In genomic region chr14:77457115-77457521, GRCh38 we compare ENCODE assay signal across 9 cellular contexts. TPM values are rescaled to one million over a fixed set of nuclear protein-coding genes. Genes with fewer than 3 reads are reported as not detected.
DNase-seq lines count a peak whose midpoint lies in the region; ATAC-seq and TF ChIP-seq lines count a peak whose summit lies in the region.
"Had no signal": no experiment of that assay in that cellular context is flagged by ENCODE, and none has a peak within 500 bp of the region (broad histone marks: within the 10 kb centered on the region; RNA-seq: fewer than 3 reads in every experiment).

No MANE protein-coding gene starts in this region.

- H3K27ac ChIP-seq in heart left ventricle: peak overlapping the region in 11 of 12 donors; percentile 68 to 97 (median 94)

- no peaks in the 10 kb centered on the region for H3K27me3 ChIP-seq in heart left ventricle

- peaks cover 52% of the 10 kb centered on the region for H3K36me3 Mint-ChIP-seq in MCF 10A (ENCODE audit: insufficient read depth, unreplicated experiment)

- POLR2A ChIA-PET in MCF 10A (lab: Yijun Ruan, JAX): interaction anchor here (0.6 to 3.4 kb wide), 16 partner anchors 11 to 645 kb away, joined by 3 to 29 read pairs (median 5); partner anchors contain the start of genes ALKBH1, GSTZ1, POMT2 and SAMD15
- POLR2A ChIA-PET in HEK293T (lab: Yijun Ruan, JAX): interaction anchor here (0.6 to 2.4 kb wide), 11 partner anchors 8 to 180 kb away, joined by 3 to 10 read pairs (median 4); partner anchors contain the start of genes GSTZ1, POMT2, SAMD15 and TMED8

- intact Hi-C loops in heart left ventricle (cut with DNase I): loop anchor here in 9 of 10 donors (1.0 to 10.0 kb wide), 10 partner anchors 80 to 250 kb away; partner anchors contain the start of genes GSTZ1 (in 6 of the 9), POMT2 (in 5 of the 9), ALKBH1 (in 4 of the 9) and SLIRP (in 4 of the 9)
- intact Hi-C loops in Right ventricle myocardium inferior (cut with DNase I): loop anchor here (2.0 to 5.0 kb wide), 4 partner anchors 80 to 160 kb away; partner anchors contain the start of genes GSTZ1, POMT2, SAMD15 and SPTLC2
- intact Hi-C loops in MCF 10A (cut with micrococcal nuclease): loop anchor here (5.0 kb wide), 3 partner anchors 135 to 305 kb away; partner anchors contain the start of genes GSTZ1 and POMT2

- peak overlapping the region; percentile 96 for H3K4me3 Mint-ChIP-seq in MCF 10A (ENCODE audit: unreplicated experiment)

- ATAC-seq in heart left ventricle (peak in 1 of 4 donors; percentile 4), Right ventricle myocardium inferior (no peak), GM19023 (IDR thresholded peaks at IDR 0.05; ENCODE audit: unreplicated experiment) (no peak)

- no peak for DNase-seq in heart left ventricle
- DNase-seq in Right ventricle myocardium inferior (ENCODE audit: missing footprints): no peak
- DNase-seq in LoVo (ENCODE audit: low spot score): peak; percentile 2
- DNase-seq in MCF 10A (ENCODE audit: unreplicated experiment): no peak
- peak; percentile 30 for DNase-seq in midbrain (lab: John Stamatoyannopoulos, UW)
- no peak for DNase-seq in HEK293T (ENCODE audit: extremely low spot score)
- no peak for DNase-seq in stimulated activated CD4-positive, alpha-beta T cell treated with anti-CD3 and anti-CD28 coated beads, Interleukin-15, amount 100 ng/mL, for 24 hours

- TF ChIP-seq POLR2A in heart left ventricle (IDR thresholded peaks at IDR 0.05): peak in 1 of 2 donors; percentile 83

- CTCF ChIA-PET in MCF 10A (lab: Yijun Ruan, JAX) (interaction anchor here (0.8 to 6.2 kb wide), 2 partner anchors 28 to 92 kb away, joined by 3 to 74 read pairs; no protein-coding TSS in a partner anchor), HEK293T (lab: Yijun Ruan, JAX) (interaction anchor here (0.6 kb wide), 1 partner anchor 11 kb away, joined by 3 read pairs; no protein-coding TSS in a partner anchor)

- H3K4me1 Mint-ChIP-seq in MCF 10A (ENCODE audit: insufficient read depth, unreplicated experiment): peaks cover 14% of the 10 kb centered on the region

- H3K4me3 ChIP-seq in heart left ventricle: peak overlapping the region; percentile 40 to 98 (median 92)

- no peaks in the 10 kb centered on the region for H3K27me3 Mint-ChIP-seq in MCF 10A (ENCODE audit: insufficient read depth, unreplicated experiment)

- H3K4me1 ChIP-seq in heart left ventricle: peaks cover 2 to 30% (median 21%) of the 10 kb centered on the region in 12 donors

- no peaks in the 10 kb centered on the region for H3K9me3 Mint-ChIP-seq in MCF 10A (ENCODE audit: unreplicated experiment)

- no peaks in the 10 kb centered on the region for H3K9me3 ChIP-seq in heart left ventricle

- H3K36me3 ChIP-seq in heart left ventricle: peaks cover 0 to 47% (median 40%) of the 10 kb centered on the region in 9 donors

- peak overlapping the region; percentile 95 for H3K27ac Mint-ChIP-seq in MCF 10A (ENCODE audit: low read depth, unreplicated experiment)

- no peak for TF ChIP-seq CTCF in heart left ventricle (IDR thresholded peaks at IDR 0.05)
- no peak for TF ChIP-seq CTCF in MCF 10A (IDR thresholded peaks at IDR 0.05; ENCODE audit: unreplicated experiment)

- no TSS peak for BruUV-seq in MCF 10A (replicated peaks; lab: Mats Ljungman, UMichigan)

- 0 to 1% (median 0%) methylated on average over 14 to 18 of the region's 18 CpGs for WGBS in heart left ventricle, 4 donors

TF ChIP-seq in HEK293T, 16 proteins besides CTCF, POLR2A, EP300 and RAD21:
- TF ChIP-seq NFRKB (IDR thresholded peaks at IDR 0.05): no peak
- TF ChIP-seq CTBP1 (IDR thresholded peaks at IDR 0.05; ENCODE audit: borderline replicate concordance): no peak
- TF ChIP-seq TARDBP (IDR thresholded peaks at IDR 0.05): no peak
- no peak for TF ChIP-seq ARNT (IDR thresholded peaks at IDR 0.05)
- TF ChIP-seq LEF1 (IDR thresholded peaks at IDR 0.05; ENCODE audit: borderline replicate concordance): no peak
- TF ChIP-seq ZNF384 (IDR thresholded peaks at IDR 0.05): no peak
- no peak for TF ChIP-seq HDGF (IDR thresholded peaks at IDR 0.05; ENCODE audit: borderline replicate concordance)
- no peak for TF ChIP-seq FOXA1 (IDR thresholded peaks at IDR 0.05)
- no peak for TF ChIP-seq FOXM1 (IDR thresholded peaks at IDR 0.05; ENCODE audit: borderline replicate concordance)
- TF ChIP-seq ELF4 (IDR thresholded peaks at IDR 0.05): no peak
- no peak for TF ChIP-seq BHLHE40 (IDR thresholded peaks at IDR 0.05; ENCODE audit: borderline replicate concordance)
- TF ChIP-seq SUZ12 (IDR thresholded peaks at IDR 0.05): no peak
- TF ChIP-seq SP1 (IDR thresholded peaks at IDR 0.05): no peak

RNA-seq across cellular contexts. Expression of gene VIPAS39, which starts 0.3 kb away (rescaled TPM):
- total RNA-seq in heart left ventricle: 10 to 100 TPM in 8 of 9 donors, 1 to 10 TPM in 1; 9.7 to 18.4 (median 14.4) TPM
- polyA plus RNA-seq in heart left ventricle: 10 to 100 TPM in 1 of 2 donors, 1 to 10 TPM in 1; 6.6 to 13.5 TPM
- 11.0 TPM for total RNA-seq in Right ventricle myocardium inferior
- total RNA-seq in MCF 10A (2022): 18.7 and 19.8 TPM in 2 replicates

RNA-seq across cellular contexts. Expression of gene AHSA1, which starts 0.8 kb away (rescaled TPM):
- total RNA-seq in heart left ventricle (100 to 1,000 TPM; 112 to 210 (median 152) TPM), Right ventricle myocardium inferior (194 TPM), MCF 10A (2022) (77.7 and 78.5 TPM in 2 replicates)
- polyA plus RNA-seq in heart left ventricle: 100 to 1,000 TPM; 137 to 256 TPM

RNA-seq across cellular contexts. Expression of gene NOXRED1, which starts 33.8 kb away (rescaled TPM):
- under 1 TPM in 4 of 9 donors, not detected in 5; 0.15 to 0.32 (median 0.28) TPM for total RNA-seq in heart left ventricle
- not detected for polyA plus RNA-seq in heart left ventricle
- total RNA-seq in Right ventricle myocardium inferior: 0.22 TPM
- 0.58 and 1.4 TPM in 2 replicates for total RNA-seq in MCF 10A (2022)
- total RNA-seq: myocyte had no signal

RNA-seq across cellular contexts. Expression of gene ISM2, which starts 41.5 kb away (rescaled TPM):
- 1 to 10 TPM in 1 of 9 donors, not detected in 8; 1.3 TPM for total RNA-seq in heart left ventricle
- not detected for polyA plus RNA-seq in heart left ventricle
- not detected for total RNA-seq in Right ventricle myocardium inferior
- total RNA-seq in MCF 10A (2022): not detected in 2 replicates
- total RNA-seq: myocyte had no signal

Comparison
In these comparisons a context has a peak if more than half of its experiments do, and no peak if none do; other contexts are left out.
1. DNase-seq: peak in LoVo (single experiment) and midbrain (single experiment); none in heart left ventricle (0 of 5), Right ventricle myocardium inferior (single experiment), MCF 10A (single experiment), HEK293T (single experiment) and stimulated activated CD4-positive, alpha-beta T cell treated with anti-CD3 and anti-CD28 coated beads, Interleukin-15, amount 100 ng/mL, for 24 hours (single experiment).